ENCODE assay signal across 19 cellular contexts in the genomic region with DNA sequence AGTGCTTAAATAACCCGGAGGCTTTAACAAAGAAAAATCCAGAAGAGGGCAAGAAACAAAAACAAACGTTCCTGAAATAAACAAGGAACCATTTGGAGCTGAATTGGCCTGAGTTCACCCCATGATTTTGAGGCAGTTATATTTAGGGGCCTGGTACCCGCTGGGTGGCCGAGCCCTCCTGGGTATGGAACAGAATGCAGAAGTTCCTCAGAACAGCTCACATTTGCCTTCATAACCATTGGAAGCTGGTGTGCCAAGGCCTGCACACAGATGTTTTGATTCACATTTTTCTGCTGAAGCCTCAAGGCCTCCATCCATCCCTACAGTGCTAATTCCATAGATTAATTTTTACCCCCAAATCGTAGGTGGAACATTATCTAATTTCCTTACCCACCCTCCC. TPM values are rescaled to one million over a fixed set of nuclear protein-coding genes. Genes with fewer than 3 reads are reported as not detected.
DNase-seq lines count a peak whose midpoint lies in the region; ATAC-seq, FAIRE-seq and TF ChIP-seq lines count a peak whose summit lies in the region.
"Had no signal": no experiment of that assay in that cellular context is flagged by ENCODE, and none has a peak within 500 bp of the region (broad histone marks: within the 10 kb centered on the region; RNA-seq: fewer than 3 reads in every experiment).

No MANE protein-coding gene starts in this region.

- H3F3A ChIP-seq in neural cell (ENCODE audit: insufficient read depth, low read length, poor library complexity, severe bottlenecking) = peaks cover 17% of the 10 kb centered on the region

- intact Hi-C loops in CD4-positive, alpha-beta T cell (cut with DNase I, micrococcal nuclease) = no loop called here

- no peaks in the 10 kb centered on the region for H3K9me3 ChIP-seq in H1 (ENCODE audit: insufficient read depth in 2 of 2, low read depth in 1 of 2, low read length in 1 of 2)
- H3K9me3 ChIP-seq in neural cell (ENCODE audit: low read length) = no peaks in the 10 kb centered on the region
- H3K9me3 ChIP-seq in CD4-positive, alpha-beta T cell (ENCODE audit: control insufficient read depth, low read length) = no peaks in the 10 kb centered on the region

- TF ChIP-seq CTCF in H1 (IDR thresholded peaks at IDR 0.05; ENCODE audit: control extremely low read depth in 1 of 3, insufficient read depth in 1 of 3, low read depth in 1 of 3, low read length in 3 of 3) (no peak), neural cell (IDR thresholded peaks at IDR 0.05; ENCODE audit: poor library complexity, severe bottlenecking) (no peak), type B pancreatic cell (conservative IDR thresholded peaks at IDR 0.05) (peak; percentile 12), GM20000 (IDR thresholded peaks at IDR 0.05; ENCODE audit: extremely low read depth, missing control alignments) (no peak)
- TF ChIP-seq CTCF in CD4-positive, alpha-beta T cell (IDR thresholded peaks at IDR 0.05) = no peak

- H3K79me2 ChIP-seq in H1 (ENCODE audit: control insufficient read depth in 1 of 2, insufficient read depth in 2 of 2, low read length in 2 of 2) = no peaks in the 10 kb centered on the region
- peaks cover 97% of the 10 kb centered on the region for H3K79me2 ChIP-seq in neural cell (replicated peaks; ENCODE audit: insufficient read depth, low read length)

- H2AK5ac ChIP-seq in H1 (ENCODE audit: low read depth, low read length) = no peak overlapping the region

- TF ChIP-seq POLR2A in H1 (IDR thresholded peaks at IDR 0.05; ENCODE audit: control extremely low read depth in 1 of 2, low read depth in 2 of 2, low read length in 2 of 2) = no peak

- H3K4me3 ChIP-seq in H1 (ENCODE audit: extremely low read depth in 1 of 4, insufficient read depth in 2 of 4, low read depth in 3 of 4, low read length in 4 of 4) = no peak overlapping the region
- peak overlapping the region; percentile 75 for H3K4me3 ChIP-seq in neural cell (ENCODE audit: low read length)

- no peak overlapping the region for H3K18ac ChIP-seq in H1 (ENCODE audit: extremely low read depth, low read length)

- no peak overlapping the region for H3K4ac ChIP-seq in H1 (replicated peaks; ENCODE audit: insufficient read length, low read depth, low read length)

- peaks cover 25 to 48% (median 33%) of the 10 kb centered on the region in 4 experiments for H3K4me1 ChIP-seq in H1 (replicated peaks in 1 of 4; ENCODE audit: control insufficient read depth in 3 of 4, insufficient read depth in 4 of 4, low read length in 3 of 4)

- ATAC-seq in CD4-positive, alpha-beta T cell (ENCODE audit: poor library complexity) = no peak
- ATAC-seq: stimulated activated naive CD8-positive, alpha-beta T cell treated with anti-CD3 and anti-CD28 coated beads, Interleukin-15, amount 100 ng/mL, for 72 hours had no signal

- H3K27ac Mint-ChIP-seq in type B pancreatic cell = no peak overlapping the region
- no peak overlapping the region for H3K27ac Mint-ChIP-seq in CD4-positive, alpha-beta T cell
- H3K27ac Mint-ChIP-seq: activated naive CD8-positive, alpha-beta T cell treated with anti-CD3 and anti-CD28 coated beads, Interleukin-2, amount 10 ng/mL, durations not matched to agents 7 days and 5 days; dendritic cell treated with granulocyte-macrophage colony-stimulating factor and Interleukin-4, amounts not matched to agents 40 ng/mL and 50 ng/mL, for 4 days; HFFc6; stimulated activated naive CD8-positive, alpha-beta T cell treated with anti-CD3 and anti-CD28 coated beads, Interleukin-15, amount 100 ng/mL, for 72 hours; T-helper 2 cell treated with Interferon-gamma antibody and Interleukin-4, amounts not matched to agents 5 μg/mL and 100 μg/mL, for 36 hours had no signal

- H3K27me3 ChIP-seq in H1 (replicated peaks in 1 of 4; ENCODE audit: control insufficient read depth in 3 of 4, extremely low read depth in 1 of 4, insufficient read depth in 3 of 4, low read length in 3 of 4) (peaks cover 49 to 96% (median 89%) of the 10 kb centered on the region in 4 experiments), neural cell (ENCODE audit: insufficient read depth, low read depth, low read length) (no peaks in the 10 kb centered on the region)
- H3K27me3 ChIP-seq in CD4-positive, alpha-beta T cell (ENCODE audit: control insufficient read depth, insufficient read depth, low read length) = peaks cover 51% of the 10 kb centered on the region

- no peak overlapping the region for H4K91ac ChIP-seq in H1 (replicated peaks; ENCODE audit: insufficient read length, low read length)

- no peaks in the 10 kb centered on the region for H3K9me2 ChIP-seq in neural cell (ENCODE audit: insufficient read depth, low read length)

- no peak overlapping the region for H3K23ac ChIP-seq in H1 (ENCODE audit: insufficient read length)

- no peaks in the 10 kb centered on the region for H3K36me3 ChIP-seq in H1 (ENCODE audit: control insufficient read depth in 2 of 4, insufficient read depth in 4 of 4, low read length in 3 of 4)
- H3K36me3 ChIP-seq in neural cell (ENCODE audit: insufficient read depth, low read length) = no peaks in the 10 kb centered on the region

- no peaks in the 10 kb centered on the region for H3K27me3 Mint-ChIP-seq in type B pancreatic cell
- peaks cover 13% of the 10 kb centered on the region for H3K27me3 Mint-ChIP-seq in CD4-positive, alpha-beta T cell

- H3K4me3 Mint-ChIP-seq in type B pancreatic cell = no peak overlapping the region
- H3K4me3 Mint-ChIP-seq in CD4-positive, alpha-beta T cell = no peak overlapping the region
- H3K4me3 Mint-ChIP-seq: activated naive CD8-positive, alpha-beta T cell treated with anti-CD3 and anti-CD28 coated beads, Interleukin-2, amount 10 ng/mL, durations not matched to agents 7 days and 5 days; dendritic cell treated with granulocyte-macrophage colony-stimulating factor and Interleukin-4, amounts not matched to agents 40 ng/mL and 50 ng/mL, for 4 days; HFFc6; stimulated activated naive CD8-positive, alpha-beta T cell treated with anti-CD3 and anti-CD28 coated beads, Interleukin-15, amount 100 ng/mL, for 72 hours; T-helper 2 cell treated with Interferon-gamma antibody and Interleukin-4, amounts not matched to agents 5 μg/mL and 100 μg/mL, for 36 hours had no signal

- H4K20me1 ChIP-seq in H1 (replicated peaks in 1 of 2; ENCODE audit: control insufficient read depth in 1 of 2, insufficient read depth in 2 of 2, low read length in 2 of 2) (peaks cover 25 to 28% of the 10 kb centered on the region in 2 experiments), neural cell (ENCODE audit: insufficient read depth) (no peaks in the 10 kb centered on the region)

- no peak for FAIRE-seq in H1 (lab: Jason Lieb, UNC)

- 15% methylated on average over 5 of the region's 5 CpGs; no CpG with 5 or more reads in 1 of the 2 experiments for WGBS in H1 (ENCODE audit: extremely low coverage in 1 of 2, insufficient coverage in 1 of 2, insufficient read length in 1 of 2, insufficient replicate concordance in 2 of 2, low coverage in 1 of 2, low lambda C conversion rate in 2 of 2, missing lambda C conversion rate in 1 of 2), 2 experiments

- no peak overlapping the region for H2AFZ ChIP-seq in H1 (ENCODE audit: low read length)
- no peak overlapping the region for H2AFZ ChIP-seq in neural cell (ENCODE audit: low read depth, low read length)

- no peak overlapping the region for H2BK120ac ChIP-seq in H1 (replicated peaks; ENCODE audit: low read depth, low read length)

- H4K5ac ChIP-seq in H1 (ENCODE audit: insufficient read length, low read depth, low read length) = no peak overlapping the region

- no peak overlapping the region for H4K8ac ChIP-seq in H1 (ENCODE audit: extremely low read depth, insufficient read depth, low read length)

- peak overlapping the region; percentile 68; the same call in 1 of the 2 replicates for H2BK12ac ChIP-seq in H1 (ENCODE audit: low read depth, low read length)

- no peak overlapping the region for H2BK20ac ChIP-seq in H1 (ENCODE audit: low read length)

- H2BK15ac ChIP-seq in H1 (ENCODE audit: low read length) = no peak overlapping the region

- no peak for TF ChIP-seq EP300 in H1 (IDR thresholded peaks at IDR 0.05; ENCODE audit: borderline replicate concordance in 1 of 2, low read depth in 2 of 2, low read length in 2 of 2)
- no peak for TF ChIP-seq EP300 in neural cell (conservative IDR thresholded peaks at IDR 0.05; ENCODE audit: poor library complexity, severe bottlenecking)

- TF ChIP-seq RAD21 in H1 (IDR thresholded peaks at IDR 0.05 in 1 of 2, conservative IDR thresholded peaks at IDR 0.05 in 1 of 2; ENCODE audit: low read depth in 2 of 2, low read length in 2 of 2) = no peak
- TF ChIP-seq RAD21 in neural cell (conservative IDR thresholded peaks at IDR 0.05) = no peak

- H3K4me1 Mint-ChIP-seq in type B pancreatic cell (ENCODE audit: unreplicated experiment) = peaks cover 41% of the 10 kb centered on the region
- H3K4me1 Mint-ChIP-seq in CD4-positive, alpha-beta T cell (ENCODE audit: low read depth) = peaks cover 14% of the 10 kb centered on the region

- H3K56ac ChIP-seq in H1 (replicated peaks; ENCODE audit: insufficient read length, low read depth, low read length) = no peak overlapping the region

- H3K14ac ChIP-seq in H1 (ENCODE audit: insufficient read length) = no peak overlapping the region

- CTCF ChIA-PET in H1 (lab: Charles Lee; ENCODE audit: partially characterized antibody) = interaction anchor here (0.9 to 5.7 kb wide), 8 partner anchors 11 to 218 kb away, joined by 3 to 24 read pairs (median 5); no protein-coding TSS in a partner anchor
- CTCF ChIA-PET in CD4-positive, alpha-beta T cell (lab: Charles Lee) = no interaction called here

- peak; percentile 76 for DNase-seq in NCI-H1092 treated with DMSO at 0.1 percent for 48 hours (lab: John Stamatoyannopoulos, UW)
- DNase-seq in NCI-H1092 (lab: John Stamatoyannopoulos, UW) = no peak
- DNase-seq in H1 (ENCODE audit: low read depth in 1 of 2, low spot score in 2 of 2) = no peak
- no peak for DNase-seq in type B pancreatic cell (ENCODE audit: extremely low spot score, unreplicated experiment)
- DNase-seq in CD4-positive, alpha-beta T cell = no peak
- DNase-seq in mesenteric fat pad (ENCODE audit: low spot score) = no peak
- no peak for DNase-seq in GM20000 (ENCODE audit: low spot score)
- DNase-seq: activated CD4-positive, alpha-beta T cell treated with anti-CD3 and anti-CD28 coated beads for 4 hours; activated naive CD8-positive, alpha-beta T cell treated with anti-CD3 and anti-CD28 coated beads, Interleukin-2, amount 10 ng/mL, durations not matched to agents 7 days and 5 days; HFFc6; Kasumi-1; NCI-H187 treated with DMSO at 0.1 percent for 48 hours; NCI-H82; stimulated activated naive CD8-positive, alpha-beta T cell treated with anti-CD3 and anti-CD28 coated beads, Interleukin-15, amount 100 ng/mL, for 72 hours had no signal

- H3K9ac ChIP-seq in H1 (replicated peaks in 1 of 4; ENCODE audit: extremely low read depth in 1 of 4, low read depth in 3 of 4, low read length in 3 of 4) (no peak overlapping the region), neural cell (ENCODE audit: low read length) (peak overlapping the region; percentile 98)

- peaks cover 16% of the 10 kb centered on the region; the same call in 1 of the 2 replicates for H3K23me2 ChIP-seq in H1 (ENCODE audit: low read depth, low read length)

- no peaks in the 10 kb centered on the region for H3K9me3 Mint-ChIP-seq in type B pancreatic cell
- no peaks in the 10 kb centered on the region for H3K9me3 Mint-ChIP-seq in CD4-positive, alpha-beta T cell
- H3K9me3 Mint-ChIP-seq: activated naive CD8-positive, alpha-beta T cell treated with anti-CD3 and anti-CD28 coated beads, Interleukin-2, amount 10 ng/mL, durations not matched to agents 7 days and 5 days; dendritic cell treated with granulocyte-macrophage colony-stimulating factor and Interleukin-4, amounts not matched to agents 40 ng/mL and 50 ng/mL, for 4 days; HFFc6; stimulated activated naive CD8-positive, alpha-beta T cell treated with anti-CD3 and anti-CD28 coated beads, Interleukin-15, amount 100 ng/mL, for 72 hours; T-helper 2 cell treated with Interferon-gamma antibody and Interleukin-4, amounts not matched to agents 5 μg/mL and 100 μg/mL, for 36 hours had no signal

- H3K27ac ChIP-seq in H1 (ENCODE audit: low read depth, low read length) = no peak overlapping the region
- peak overlapping the region; percentile 99 for H3K27ac ChIP-seq in neural cell (ENCODE audit: low read length)
- no peak overlapping the region for H3K27ac ChIP-seq in CD4-positive, alpha-beta T cell (ENCODE audit: low read depth, low read length)
- H3K27ac ChIP-seq: 22Rv1, HL-60 had no signal

- H3K4me2 ChIP-seq in H1 (ENCODE audit: insufficient read depth in 1 of 2, low read depth in 2 of 2, low read length in 2 of 2) (no peak overlapping the region; a peak in 1 of 4 replicates), neural cell (ENCODE audit: low read length) (peak overlapping the region; percentile 96)

- no peaks in the 10 kb centered on the region for H3K79me1 ChIP-seq in H1 (ENCODE audit: low read depth, low read length)

- H2BK5ac ChIP-seq in H1 (ENCODE audit: low read depth, low read length) = no peak overlapping the region

- POLR2A ChIA-PET in H1 (lab: Charles Lee; ENCODE audit: partially characterized antibody) = interaction anchor here (1.3 to 1.9 kb wide), 3 partner anchors 12 to 20 kb away, joined by 4 to 8 read pairs (median 5); no protein-coding TSS in a partner anchor
- POLR2A ChIA-PET in CD4-positive, alpha-beta T cell (lab: Charles Lee) = no interaction called here

- H3K36me3 Mint-ChIP-seq in type B pancreatic cell = no peaks in the 10 kb centered on the region
- no peaks in the 10 kb centered on the region for H3K36me3 Mint-ChIP-seq in CD4-positive, alpha-beta T cell (ENCODE audit: low read depth)
- H3K36me3 Mint-ChIP-seq: activated naive CD8-positive, alpha-beta T cell treated with anti-CD3 and anti-CD28 coated beads, Interleukin-2, amount 10 ng/mL, durations not matched to agents 7 days and 5 days had no signal

RNA-seq across cellular contexts. Expression of gene ZFHX3, which starts 3.3 kb away (rescaled TPM):
- total RNA-seq in H1 (2021; fragmentation: NEBNext Ultra II Directional; extraction: Animal tissue kit (Norgen Biotek cat#: 25700)) = 0.90 and 0.99 TPM in 2 replicates
- polyA plus RNA-seq in H1 (2011; rRNA removed) = 0.08 and 0.11 TPM in 2 replicates
- 0.09 TPM for polyA plus RNA-seq in H1 (2011; cell fraction: cytosol; rRNA removed)
- 0.27 TPM for polyA plus RNA-seq in H1 (2011; cell fraction: nucleus; rRNA removed)
- polyA plus RNA-seq in H1 (2012, experiment 1 of 2) = 0.71 to 1.2 TPM (median 1.0 TPM) in 4 replicates
- polyA plus RNA-seq in H1 (2012, experiment 2 of 2) = 0.04 TPM
- polyA plus RNA-seq in H1 (2013, experiment 1 of 2) = 0.30 TPM
- 0.26 TPM for polyA plus RNA-seq in H1 (2013, experiment 2 of 2)
- 0.41 and 0.57 TPM in 2 replicates for polyA minus RNA-seq in H1 (2011; rRNA and poly(A)+ RNA removed)
- 0.44 TPM for polyA minus RNA-seq in H1 (2011; cell fraction: cytosol; rRNA and poly(A)+ RNA removed)
- 0.90 TPM for polyA minus RNA-seq in H1 (2011; cell fraction: nucleus; rRNA and poly(A)+ RNA removed)
- polyA plus RNA-seq in neural cell = 26.4 and 27.7 TPM in 2 replicates
- polyA minus RNA-seq in neural cell = 112 and 179 TPM in 2 replicates
- 47.4 and 48.5 TPM in 2 replicates for total RNA-seq in type B pancreatic cell (ENCODE audit: low replicate concordance)
- total RNA-seq in CD4-positive, alpha-beta T cell = under 1 TPM; 0.63 to 0.64 TPM
- total RNA-seq in mesenteric fat pad = 28.8 TPM

Comparison
In these comparisons a context has a peak if more than half of its experiments do, and no peak if none do; other contexts are left out.
1. RNA of gene ZFHX3, which starts 3.3 kb away (total RNA-seq): 47.4 to 48.5 TPM in type B pancreatic cell and 28.8 TPM in mesenteric fat pad (single experiment); 0.90 to 0.99 TPM in H1 and 0.63 to 0.64 TPM in CD4-positive, alpha-beta T cell; every median in the first group is over 10 times any median in the second.